1 cellular context compared by ENCODE assay signal in the genomic region with DNA sequence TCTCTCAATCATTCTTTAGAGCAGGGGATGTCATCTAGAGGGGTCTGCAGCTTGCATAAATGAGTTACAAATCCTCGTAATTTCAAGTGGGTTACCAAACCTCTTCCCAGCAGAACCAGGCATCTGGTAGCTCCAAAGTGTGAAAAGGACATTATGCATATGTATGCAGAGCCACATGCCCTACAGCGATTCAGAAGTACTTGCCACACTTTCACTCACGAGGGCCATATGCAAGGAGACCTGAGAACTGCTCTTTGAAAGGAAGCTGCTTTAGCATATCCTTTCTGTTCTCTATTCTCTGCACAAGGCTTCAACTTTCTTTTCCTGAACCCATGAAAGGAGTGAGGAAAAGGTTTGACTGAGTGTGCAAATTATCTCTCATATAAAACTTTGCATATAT.
TF ChIP-seq lines count a peak whose summit lies in the region.

No MANE protein-coding gene starts in this region.

TF ChIP-seq in GM23338, 12 proteins besides CTCF, POLR2A, EP300 and RAD21:
- TF ChIP-seq, protein P1, sequence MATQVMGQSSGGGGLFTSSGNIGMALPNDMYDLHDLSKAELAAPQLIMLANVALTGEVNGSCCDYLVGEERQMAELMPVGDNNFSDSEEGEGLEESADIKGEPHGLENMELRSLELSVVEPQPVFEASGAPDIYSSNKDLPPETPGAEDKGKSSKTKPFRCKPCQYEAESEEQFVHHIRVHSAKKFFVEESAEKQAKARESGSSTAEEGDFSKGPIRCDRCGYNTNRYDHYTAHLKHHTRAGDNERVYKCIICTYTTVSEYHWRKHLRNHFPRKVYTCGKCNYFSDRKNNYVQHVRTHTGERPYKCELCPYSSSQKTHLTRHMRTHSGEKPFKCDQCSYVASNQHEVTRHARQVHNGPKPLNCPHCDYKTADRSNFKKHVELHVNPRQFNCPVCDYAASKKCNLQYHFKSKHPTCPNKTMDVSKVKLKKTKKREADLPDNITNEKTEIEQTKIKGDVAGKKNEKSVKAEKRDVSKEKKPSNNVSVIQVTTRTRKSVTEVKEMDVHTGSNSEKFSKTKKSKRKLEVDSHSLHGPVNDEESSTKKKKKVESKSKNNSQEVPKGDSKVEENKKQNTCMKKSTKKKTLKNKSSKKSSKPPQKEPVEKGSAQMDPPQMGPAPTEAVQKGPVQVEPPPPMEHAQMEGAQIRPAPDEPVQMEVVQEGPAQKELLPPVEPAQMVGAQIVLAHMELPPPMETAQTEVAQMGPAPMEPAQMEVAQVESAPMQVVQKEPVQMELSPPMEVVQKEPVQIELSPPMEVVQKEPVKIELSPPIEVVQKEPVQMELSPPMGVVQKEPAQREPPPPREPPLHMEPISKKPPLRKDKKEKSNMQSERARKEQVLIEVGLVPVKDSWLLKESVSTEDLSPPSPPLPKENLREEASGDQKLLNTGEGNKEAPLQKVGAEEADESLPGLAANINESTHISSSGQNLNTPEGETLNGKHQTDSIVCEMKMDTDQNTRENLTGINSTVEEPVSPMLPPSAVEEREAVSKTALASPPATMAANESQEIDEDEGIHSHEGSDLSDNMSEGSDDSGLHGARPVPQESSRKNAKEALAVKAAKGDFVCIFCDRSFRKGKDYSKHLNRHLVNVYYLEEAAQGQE (IDR thresholded peaks at IDR 0.05; ENCODE audit: unreplicated experiment) = no peak
- TF ChIP-seq, protein P2, sequence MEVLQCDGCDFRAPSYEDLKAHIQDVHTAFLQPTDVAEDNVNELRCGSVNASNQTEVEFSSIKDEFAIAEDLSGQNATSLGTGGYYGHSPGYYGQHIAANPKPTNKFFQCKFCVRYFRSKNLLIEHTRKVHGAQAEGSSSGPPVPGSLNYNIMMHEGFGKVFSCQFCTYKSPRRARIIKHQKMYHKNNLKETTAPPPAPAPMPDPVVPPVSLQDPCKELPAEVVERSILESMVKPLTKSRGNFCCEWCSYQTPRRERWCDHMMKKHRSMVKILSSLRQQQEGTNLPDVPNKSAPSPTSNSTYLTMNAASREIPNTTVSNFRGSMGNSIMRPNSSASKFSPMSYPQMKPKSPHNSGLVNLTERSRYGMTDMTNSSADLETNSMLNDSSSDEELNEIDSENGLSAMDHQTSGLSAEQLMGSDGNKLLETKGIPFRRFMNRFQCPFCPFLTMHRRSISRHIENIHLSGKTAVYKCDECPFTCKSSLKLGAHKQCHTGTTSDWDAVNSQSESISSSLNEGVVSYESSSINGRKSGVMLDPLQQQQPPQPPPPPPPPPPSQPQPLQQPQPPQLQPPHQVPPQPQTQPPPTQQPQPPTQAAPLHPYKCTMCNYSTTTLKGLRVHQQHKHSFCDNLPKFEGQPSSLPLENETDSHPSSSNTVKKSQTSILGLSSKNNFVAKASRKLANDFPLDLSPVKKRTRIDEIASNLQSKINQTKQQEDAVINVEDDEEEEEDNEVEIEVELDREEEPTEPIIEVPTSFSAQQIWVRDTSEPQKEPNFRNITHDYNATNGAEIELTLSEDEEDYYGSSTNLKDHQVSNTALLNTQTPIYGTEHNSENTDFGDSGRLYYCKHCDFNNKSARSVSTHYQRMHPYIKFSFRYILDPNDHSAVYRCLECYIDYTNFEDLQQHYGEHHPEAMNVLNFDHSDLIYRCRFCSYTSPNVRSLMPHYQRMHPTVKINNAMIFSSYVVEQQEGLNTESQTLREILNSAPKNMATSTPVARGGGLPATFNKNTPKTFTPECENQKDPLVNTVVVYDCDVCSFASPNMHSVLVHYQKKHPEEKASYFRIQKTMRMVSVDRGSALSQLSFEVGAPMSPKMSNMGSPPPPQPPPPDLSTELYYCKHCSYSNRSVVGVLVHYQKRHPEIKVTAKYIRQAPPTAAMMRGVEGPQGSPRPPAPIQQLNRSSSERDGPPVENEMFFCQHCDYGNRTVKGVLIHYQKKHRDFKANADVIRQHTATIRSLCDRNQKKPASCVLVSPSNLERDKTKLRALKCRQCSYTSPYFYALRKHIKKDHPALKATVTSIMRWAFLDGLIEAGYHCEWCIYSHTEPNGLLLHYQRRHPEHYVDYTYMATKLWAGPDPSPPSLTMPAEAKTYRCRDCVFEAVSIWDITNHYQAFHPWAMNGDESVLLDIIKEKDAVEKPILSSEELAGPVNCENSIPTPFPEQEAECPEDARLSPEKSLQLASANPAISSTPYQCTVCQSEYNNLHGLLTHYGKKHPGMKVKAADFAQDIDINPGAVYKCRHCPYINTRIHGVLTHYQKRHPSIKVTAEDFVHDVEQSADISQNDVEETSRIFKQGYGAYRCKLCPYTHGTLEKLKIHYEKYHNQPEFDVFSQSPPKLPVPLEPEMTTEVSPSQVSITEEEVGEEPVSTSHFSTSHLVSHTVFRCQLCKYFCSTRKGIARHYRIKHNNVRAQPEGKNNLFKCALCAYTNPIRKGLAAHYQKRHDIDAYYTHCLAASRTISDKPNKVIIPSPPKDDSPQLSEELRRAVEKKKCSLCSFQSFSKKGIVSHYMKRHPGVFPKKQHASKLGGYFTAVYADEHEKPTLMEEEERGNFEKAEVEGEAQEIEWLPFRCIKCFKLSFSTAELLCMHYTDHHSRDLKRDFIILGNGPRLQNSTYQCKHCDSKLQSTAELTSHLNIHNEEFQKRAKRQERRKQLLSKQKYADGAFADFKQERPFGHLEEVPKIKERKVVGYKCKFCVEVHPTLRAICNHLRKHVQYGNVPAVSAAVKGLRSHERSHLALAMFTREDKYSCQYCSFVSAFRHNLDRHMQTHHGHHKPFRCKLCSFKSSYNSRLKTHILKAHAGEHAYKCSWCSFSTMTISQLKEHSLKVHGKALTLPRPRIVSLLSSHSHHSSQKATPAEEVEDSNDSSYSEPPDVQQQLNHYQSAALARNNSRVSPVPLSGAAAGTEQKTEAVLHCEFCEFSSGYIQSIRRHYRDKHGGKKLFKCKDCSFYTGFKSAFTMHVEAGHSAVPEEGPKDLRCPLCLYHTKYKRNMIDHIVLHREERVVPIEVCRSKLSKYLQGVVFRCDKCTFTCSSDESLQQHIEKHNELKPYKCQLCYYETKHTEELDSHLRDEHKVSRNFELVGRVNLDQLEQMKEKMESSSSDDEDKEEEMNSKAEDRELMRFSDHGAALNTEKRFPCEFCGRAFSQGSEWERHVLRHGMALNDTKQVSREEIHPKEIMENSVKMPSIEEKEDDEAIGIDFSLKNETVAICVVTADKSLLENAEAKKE (CRISPR knock-in tag; IDR thresholded peaks at IDR 0.05) = 0 out of 2 replicates have a peak, but pooled peaks have one; percentile 33
